1 cellular context compared by ENCODE assay signal in the genomic region with DNA sequence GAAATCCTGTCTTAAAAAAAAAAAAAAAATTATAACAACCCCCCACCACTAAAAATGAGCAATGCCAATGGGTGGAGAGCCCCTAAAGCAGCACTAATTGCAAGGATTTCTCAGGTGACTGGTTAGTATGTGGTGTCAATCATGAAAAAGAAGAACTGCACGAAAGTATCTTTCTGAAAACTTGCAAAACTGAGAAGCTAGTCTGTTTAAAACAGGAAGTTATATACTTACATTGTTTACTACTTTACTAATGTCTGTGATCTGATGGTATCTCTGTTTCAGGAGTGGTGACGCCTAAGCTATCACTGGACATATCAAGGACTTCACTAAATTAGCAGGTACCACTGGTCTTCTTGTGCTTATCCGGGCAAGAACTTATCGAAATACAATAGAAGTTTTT.
TF ChIP-seq lines count a peak whose summit lies in the region.

A gene (plus strand): TSS at position 341 of the 400 bp plus-strand sequence. CDS start 22,699 bp downstream, outside the sequence.

TF ChIP-seq in HepG2, 621 proteins besides CTCF, POLR2A, EP300 and RAD21 (continued from another document):
- TF ChIP-seq XBP1 (CRISPR knock-in tag; IDR thresholded peaks at IDR 0.05), result no peak
- no peak for TF ChIP-seq ZNF44 (CRISPR knock-in tag; IDR thresholded peaks at IDR 0.05)
- TF ChIP-seq, protein P1, sequence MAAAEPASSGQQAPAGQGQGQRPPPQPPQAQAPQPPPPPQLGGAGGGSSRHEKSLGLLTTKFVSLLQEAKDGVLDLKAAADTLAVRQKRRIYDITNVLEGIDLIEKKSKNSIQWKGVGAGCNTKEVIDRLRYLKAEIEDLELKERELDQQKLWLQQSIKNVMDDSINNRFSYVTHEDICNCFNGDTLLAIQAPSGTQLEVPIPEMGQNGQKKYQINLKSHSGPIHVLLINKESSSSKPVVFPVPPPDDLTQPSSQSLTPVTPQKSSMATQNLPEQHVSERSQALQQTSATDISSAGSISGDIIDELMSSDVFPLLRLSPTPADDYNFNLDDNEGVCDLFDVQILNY (CRISPR knock-in tag; conservative IDR thresholded peaks at IDR 0.05), result no peak
- TF ChIP-seq, protein P2, sequence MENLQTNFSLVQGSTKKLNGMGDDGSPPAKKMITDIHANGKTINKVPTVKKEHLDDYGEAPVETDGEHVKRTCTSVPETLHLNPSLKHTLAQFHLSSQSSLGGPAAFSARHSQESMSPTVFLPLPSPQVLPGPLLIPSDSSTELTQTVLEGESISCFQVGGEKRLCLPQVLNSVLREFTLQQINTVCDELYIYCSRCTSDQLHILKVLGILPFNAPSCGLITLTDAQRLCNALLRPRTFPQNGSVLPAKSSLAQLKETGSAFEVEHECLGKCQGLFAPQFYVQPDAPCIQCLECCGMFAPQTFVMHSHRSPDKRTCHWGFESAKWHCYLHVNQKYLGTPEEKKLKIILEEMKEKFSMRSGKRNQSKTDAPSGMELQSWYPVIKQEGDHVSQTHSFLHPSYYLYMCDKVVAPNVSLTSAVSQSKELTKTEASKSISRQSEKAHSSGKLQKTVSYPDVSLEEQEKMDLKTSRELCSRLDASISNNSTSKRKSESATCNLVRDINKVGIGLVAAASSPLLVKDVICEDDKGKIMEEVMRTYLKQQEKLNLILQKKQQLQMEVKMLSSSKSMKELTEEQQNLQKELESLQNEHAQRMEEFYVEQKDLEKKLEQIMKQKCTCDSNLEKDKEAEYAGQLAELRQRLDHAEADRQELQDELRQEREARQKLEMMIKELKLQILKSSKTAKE (CRISPR knock-in tag; IDR thresholded peaks at IDR 0.05; ENCODE audit: borderline replicate concordance), result no peak
- TF ChIP-seq ZFP41 (CRISPR knock-in tag; IDR thresholded peaks at IDR 0.05; ENCODE audit: borderline replicate concordance), result no peak
- no peak for TF ChIP-seq JDP2 (CRISPR knock-in tag; IDR thresholded peaks at IDR 0.05; ENCODE audit: borderline replicate concordance)
- TF ChIP-seq ZNF430 (CRISPR knock-in tag; IDR thresholded peaks at IDR 0.05), result no peak
TF ChIP-seq in HepG2: peak in this region for 0.
